Comparison of ENCODE assay signal across 1 cellular context in genomic region chr19:719081-719512, GRCh38.
A peak's percentile ranks its signal among the peaks of the same experiment; 100 is the strongest.
TF ChIP-seq lines count a peak whose summit lies in the region.

No MANE protein-coding gene starts in this region.

TF ChIP-seq in HepG2, 621 proteins besides CTCF, POLR2A, EP300 and RAD21 (continued from another document and continues in another):
- TF ChIP-seq, protein P1, sequence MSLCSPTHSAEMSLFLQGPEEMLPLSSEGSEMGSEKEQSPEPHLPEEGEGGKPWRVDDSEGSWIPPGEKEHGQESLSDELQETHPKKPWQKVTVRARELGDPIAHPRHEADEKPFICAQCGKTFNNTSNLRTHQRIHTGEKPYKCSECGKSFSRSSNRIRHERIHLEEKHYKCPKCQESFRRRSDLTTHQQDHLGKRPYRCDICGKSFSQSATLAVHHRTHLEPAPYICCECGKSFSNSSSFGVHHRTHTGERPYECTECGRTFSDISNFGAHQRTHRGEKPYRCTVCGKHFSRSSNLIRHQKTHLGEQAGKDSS (CRISPR knock-in tag; IDR thresholded peaks at IDR 0.05; ENCODE audit: borderline replicate concordance, low read depth) = no peak
- TF ChIP-seq CCAR2 (optimal IDR thresholded peaks at IDR 0.05; ENCODE audit: low read depth, low read length) = no peak
- TF ChIP-seq GMEB1 (CRISPR knock-in tag; IDR thresholded peaks at IDR 0.05; ENCODE audit: borderline replicate concordance) = no peak
- TF ChIP-seq ZNF746 (CRISPR knock-in tag; IDR thresholded peaks at IDR 0.05) = peak; percentile 55; the same call in 1 of the 2 replicates
- TF ChIP-seq PRMT3 (CRISPR knock-in tag; IDR thresholded peaks at IDR 0.05; ENCODE audit: borderline replicate concordance, low read depth) = no peak
- TF ChIP-seq ZNF788 (CRISPR knock-in tag; IDR thresholded peaks at IDR 0.05; ENCODE audit: borderline replicate concordance) = peak; percentile 59; the same call in 1 of the 2 replicates
- TF ChIP-seq YEATS2 (CRISPR knock-in tag; IDR thresholded peaks at IDR 0.05; ENCODE audit: borderline replicate concordance) = no peak
- TF ChIP-seq PRDM10 (CRISPR knock-in tag; IDR thresholded peaks at IDR 0.05; ENCODE audit: low read depth) = no peak
- TF ChIP-seq ZNF773 (CRISPR knock-in tag; IDR thresholded peaks at IDR 0.05; ENCODE audit: borderline replicate concordance) = peak; percentile 25; the same call in 1 of the 2 replicates
- TF ChIP-seq ZNF580 (CRISPR knock-in tag; IDR thresholded peaks at IDR 0.05; ENCODE audit: borderline replicate concordance, low read depth) = no peak
- TF ChIP-seq DMTF1 (CRISPR knock-in tag; IDR thresholded peaks at IDR 0.05) = no peak
- no peak for TF ChIP-seq ARNT (IDR thresholded peaks at IDR 0.05)
- no peak for TF ChIP-seq ZNF546 (CRISPR knock-in tag; conservative IDR thresholded peaks at IDR 0.05)
- no peak for TF ChIP-seq ZNF563 (CRISPR knock-in tag; IDR thresholded peaks at IDR 0.05)
- TF ChIP-seq ESRRA (CRISPR knock-in tag; IDR thresholded peaks at IDR 0.05; ENCODE audit: low read depth) = peak; percentile 82; the same call in 1 of the 2 replicates
- TF ChIP-seq ZNF770 (CRISPR knock-in tag; IDR thresholded peaks at IDR 0.05) = 0 out of 2 replicates have a peak, but pooled peaks have one; percentile 45
- no peak for TF ChIP-seq ZNF10 (CRISPR knock-in tag; IDR thresholded peaks at IDR 0.05; ENCODE audit: borderline replicate concordance, low read depth)
- TF ChIP-seq ZFP91 (CRISPR knock-in tag; IDR thresholded peaks at IDR 0.05; ENCODE audit: borderline replicate concordance) = peak; percentile 34; the same call in 1 of the 2 replicates
- peak; percentile 51; the same call in 1 of the 2 replicates for TF ChIP-seq ZNF501 (CRISPR knock-in tag; IDR thresholded peaks at IDR 0.05)
- no peak for TF ChIP-seq ZNF644 (CRISPR knock-in tag; IDR thresholded peaks at IDR 0.05; ENCODE audit: low read depth)
- 0 out of 2 replicates have a peak, but pooled peaks have one; percentile 36 for TF ChIP-seq SALL2 (CRISPR knock-in tag; IDR thresholded peaks at IDR 0.05)
- no peak for TF ChIP-seq SRSF4 (IDR thresholded peaks at IDR 0.05; ENCODE audit: low read depth, low read length, poor library complexity, severe bottlenecking)
- TF ChIP-seq ATF7-NPFF (CRISPR knock-in tag; IDR thresholded peaks at IDR 0.05; ENCODE audit: low read depth) = peak; percentile 58; the same call in 1 of the 2 replicates
- peak; percentile 42 for TF ChIP-seq FOSL2 (CRISPR knock-in tag; IDR thresholded peaks at IDR 0.05)
- TF ChIP-seq ZNF547 (CRISPR knock-in tag; IDR thresholded peaks at IDR 0.05) = no peak; the same call in none of the 2 replicates
- TF ChIP-seq ZNF318 (CRISPR knock-in tag; IDR thresholded peaks at IDR 0.05) = no peak
- TF ChIP-seq ZNF777 (CRISPR knock-in tag; IDR thresholded peaks at IDR 0.05) = peak; percentile 97
- no peak for TF ChIP-seq DPF2 (CRISPR knock-in tag; IDR thresholded peaks at IDR 0.05; ENCODE audit: borderline replicate concordance, low read depth)
- TF ChIP-seq ZBTB20 (CRISPR knock-in tag; IDR thresholded peaks at IDR 0.05; ENCODE audit: borderline replicate concordance, low read depth) = no peak
- peak; percentile 65; the same call in 1 of the 2 replicates for TF ChIP-seq ZBTB7B (CRISPR knock-in tag; IDR thresholded peaks at IDR 0.05)
